In the genomic region with DNA sequence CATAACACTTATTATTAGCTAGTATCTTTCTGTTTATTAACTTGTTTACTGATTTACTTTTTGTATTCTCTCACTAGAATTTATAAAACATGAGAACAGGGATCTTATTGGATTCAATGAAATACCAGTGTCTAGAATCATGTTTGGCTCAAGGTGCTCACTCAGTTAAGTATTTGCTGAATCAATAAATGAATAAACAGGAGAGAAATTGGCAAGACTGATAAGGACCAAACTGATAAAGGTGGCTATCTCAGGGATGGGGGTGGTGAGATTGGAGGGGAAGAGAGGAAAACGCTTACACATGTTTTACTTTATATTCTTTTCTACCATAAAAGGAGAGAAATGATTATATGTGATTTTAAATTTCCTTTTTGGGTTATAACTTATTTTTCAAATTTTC, we compare ENCODE assay signal across 35 cellular contexts. TPM values are rescaled to one million over a fixed set of nuclear protein-coding genes. Genes with fewer than 3 reads are reported as not detected.
DNase-seq lines count a peak whose midpoint lies in the region; ATAC-seq and TF ChIP-seq lines count a peak whose summit lies in the region.
"Had no signal": no experiment of that assay in that cellular context is flagged by ENCODE, and none has a peak within 500 bp of the region (broad histone marks: within the 10 kb centered on the region; RNA-seq: fewer than 3 reads in every experiment).

No MANE protein-coding gene starts in this region.

- peaks cover 23% of the 10 kb centered on the region for H3K4me1 ChIP-seq in body of pancreas
- H3K4me1 ChIP-seq: A549; BE2C; BLaER1; BLaER1 treated with 17β-estradiol and CSF1 and Interleukin-3, amounts not matched to agents 10 nM and 100 nM had no signal

- TF ChIP-seq CTCF in VCaP (conservative IDR thresholded peaks at IDR 0.05) (no peak), body of pancreas (IDR thresholded peaks at IDR 0.05) (no peak), progenitor cell of endocrine pancreas (IDR thresholded peaks at IDR 0.05; ENCODE audit: unreplicated experiment) (no peak)

- no peaks in the 10 kb centered on the region for H3K27me3 Mint-ChIP-seq in progenitor cell of endocrine pancreas

- H3K9me3 ChIP-seq in body of pancreas, result no peaks in the 10 kb centered on the region
- H3K9me3 ChIP-seq: A549; BE2C; BLaER1; BLaER1 treated with 17β-estradiol and CSF1 and Interleukin-3, amounts not matched to agents 10 nM and 100 nM; Caco-2 had no signal

- ATAC-seq in body of pancreas (peak; percentile 53), left lobe of liver (peak; percentile 34), GM19395 (IDR thresholded peaks at IDR 0.05; ENCODE audit: unreplicated experiment) (no peak), esophagus mucosa (no peak)
- ATAC-seq: A549; CD8-positive, alpha-beta T cell had no signal

- H3K27ac ChIP-seq in VCaP (peak overlapping the region; percentile 84), body of pancreas (peak overlapping the region in 1 of 4 donors; percentile 50)
- H3K27ac ChIP-seq: 22Rv1; A549; BLaER1; BLaER1 treated with 17β-estradiol and CSF1 and Interleukin-3, amounts not matched to agents 10 nM and 100 nM; C4-2B had no signal

- H3K36me3 ChIP-seq in body of pancreas (replicated peaks in 1 of 2; ENCODE audit: insufficient read depth in 1 of 2, low read depth in 2 of 2), result no peaks in the 10 kb centered on the region
- H3K36me3 ChIP-seq: BE2C; BLaER1; BLaER1 treated with 17β-estradiol and CSF1 and Interleukin-3, amounts not matched to agents 10 nM and 100 nM had no signal

- intact Hi-C loops in body of pancreas (cut with DNase I), result no loop called here
- intact Hi-C loops in posterior vena cava (cut with DNase I), result no loop called here

- H3K27me3 ChIP-seq in body of pancreas, result no peaks in the 10 kb centered on the region
- H3K27me3 ChIP-seq: BE2C; BLaER1; BLaER1 treated with 17β-estradiol and CSF1 and Interleukin-3, amounts not matched to agents 10 nM and 100 nM had no signal

- no peaks in the 10 kb centered on the region for H3K36me3 Mint-ChIP-seq in progenitor cell of endocrine pancreas (ENCODE audit: insufficient read depth)
- H3K36me3 Mint-ChIP-seq: CD14-positive monocyte; CD4-positive, alpha-beta memory T cell; CD4-positive, CD25-positive, alpha-beta regulatory T cell; CD8-positive, alpha-beta memory T cell; CD8-positive, alpha-beta T cell had no signal

- DNase-seq in body of pancreas, result no peak
- no peak for DNase-seq in left lobe of liver (ENCODE audit: low spot score)
- DNase-seq in progenitor cell of endocrine pancreas (ENCODE audit: low spot score, unreplicated experiment), result no peak
- no peak for DNase-seq in stimulated activated CD4-positive, alpha-beta T cell treated with anti-CD3 and anti-CD28 coated beads, Interleukin-4, amount 100 ng/mL, for 24 hours
- DNase-seq in posterior vena cava (ENCODE audit: low spot score), result no peak
- DNase-seq: 8988T; ACHN; AML-193; BE2C; C1 segment of cervical spinal cord; Caco-2; Calu3; CD4-positive, alpha-beta memory T cell; CD4-positive, alpha-beta T cell; CD4-positive, CD25-positive, alpha-beta regulatory T cell; CD8-positive, alpha-beta memory T cell; CD8-positive, alpha-beta T cell; COR-L47; DMS 273 treated with DMSO at 0.1 percent for 48 hours; DMS153; DMS53; DMS79; DMS79 treated with DMSO at 0.1 percent for 48 hours; DND-41; EL had no signal

- peak overlapping the region; percentile 56 for H3K27ac Mint-ChIP-seq in progenitor cell of endocrine pancreas
- H3K27ac Mint-ChIP-seq: B cell; CD14-positive monocyte; CD4-positive, alpha-beta memory T cell; CD4-positive, alpha-beta T cell; CD4-positive, CD25-positive, alpha-beta regulatory T cell; CD8-positive, alpha-beta memory T cell; CD8-positive, alpha-beta T cell had no signal

- 19 to 23% methylated on average over 1 of the region's 1 CpG for WGBS in body of pancreas, 2 donors

- peak overlapping the region; percentile 37 for H3K4me3 Mint-ChIP-seq in progenitor cell of endocrine pancreas (ENCODE audit: low read depth)
- H3K4me3 Mint-ChIP-seq: B cell; CD14-positive monocyte; CD4-positive, alpha-beta memory T cell; CD4-positive, alpha-beta T cell; CD4-positive, CD25-positive, alpha-beta regulatory T cell; CD8-positive, alpha-beta memory T cell; CD8-positive, alpha-beta T cell had no signal

- no peak for TF ChIP-seq POLR2A in body of pancreas (IDR thresholded peaks at IDR 0.05)

- peaks cover 36% of the 10 kb centered on the region for H3K4me1 Mint-ChIP-seq in progenitor cell of endocrine pancreas (ENCODE audit: low read depth)
- H3K4me1 Mint-ChIP-seq: B cell; CD14-positive monocyte; CD4-positive, alpha-beta memory T cell; CD8-positive, alpha-beta memory T cell had no signal

- no peak overlapping the region for H3K4me3 ChIP-seq in body of pancreas
- H3K4me3 ChIP-seq: A549; BLaER1; BLaER1 treated with 17β-estradiol and CSF1 and Interleukin-3, amounts not matched to agents 10 nM and 100 nM had no signal

- H3K9me3 Mint-ChIP-seq in progenitor cell of endocrine pancreas (ENCODE audit: low read depth), result peaks cover 17% of the 10 kb centered on the region
- H3K9me3 Mint-ChIP-seq: CD4-positive, alpha-beta memory T cell; CD4-positive, alpha-beta T cell; CD8-positive, alpha-beta memory T cell; CD8-positive, alpha-beta T cell had no signal

RNA-seq across cellular contexts. Expression of a gene that starts 43.3 kb away (rescaled TPM):
- total RNA-seq in body of pancreas (10 to 100 TPM; 26.7 to 35.8 TPM), left lobe of liver (8.4 TPM), progenitor cell of endocrine pancreas (57.6 TPM in 2 replicates), posterior vena cava (10 to 100 TPM; 60.4 to 64.3 TPM), esophagus mucosa (56.8 TPM)

Comparison
In these comparisons a context has a peak if more than half of its experiments do, and no peak if none do; other contexts are left out.
1. ATAC-seq: peak in body of pancreas (single experiment) and left lobe of liver (single experiment); none in GM19395 (single experiment) and esophagus mucosa (single experiment).